In the genomic region with DNA sequence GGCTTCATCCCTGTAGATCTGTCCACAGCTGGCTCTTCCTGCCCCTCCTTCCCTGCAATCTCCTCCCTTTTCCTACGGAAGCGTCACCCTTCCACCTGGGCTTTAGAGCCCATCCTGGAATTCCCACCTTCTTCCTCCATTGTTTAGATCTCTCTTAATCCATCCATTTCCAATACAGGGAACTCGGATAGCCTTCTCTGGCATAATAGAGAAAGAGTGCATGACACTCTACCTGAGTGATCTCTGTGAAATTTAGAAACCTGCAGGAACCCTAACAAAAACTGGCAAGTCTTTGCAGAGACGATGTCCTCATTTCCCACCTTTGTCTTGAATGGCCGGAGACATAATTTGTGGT, we compare ENCODE assay signal across 19 cellular contexts. TPM values are rescaled to one million over a fixed set of nuclear protein-coding genes. Genes with fewer than 3 reads are reported as not detected.
A peak's percentile ranks its signal among the peaks of the same experiment; 100 is the strongest.
DNase-seq lines count a peak whose midpoint lies in the region; ATAC-seq and TF ChIP-seq lines count a peak whose summit lies in the region.
"Had no signal": no experiment of that assay in that cellular context is flagged by ENCODE, and none has a peak within 500 bp of the region (broad histone marks: within the 10 kb centered on the region; RNA-seq: fewer than 3 reads in every experiment).

No MANE protein-coding gene starts in this region.

- no peak overlapping the region for H3K4me3 Mint-ChIP-seq in Caco-2 (ENCODE audit: unreplicated experiment)
- H3K4me3 Mint-ChIP-seq: effector memory CD8-positive, alpha-beta T cell; GM23338; immature natural killer cell had no signal

- H3K27ac ChIP-seq in adrenal gland (peak overlapping the region in 4 of 5 donors; percentile 81 to 93 (median 88)), gastroesophageal sphincter (peak overlapping the region in 3 of 4 donors; percentile 90 to 96 (median 94)), subcutaneous abdominal adipose tissue (ENCODE audit: low read depth, low read length) (peak overlapping the region; percentile 97)
- H3K27ac ChIP-seq: neutrophil, PC-9 had no signal

- intact Hi-C loops in Caco-2 (cut with micrococcal nuclease; ENCODE audit: unreplicated experiment), result no loop called here
- intact Hi-C loops in adrenal gland (cut with DNase I), result loop anchor here in 1 of 2 donors (10.0 kb wide), 1 partner anchor 125 kb away; a partner anchor contains a TSS

- no peak for TF ChIP-seq CTCF in Caco-2 (IDR thresholded peaks at IDR 0.05; ENCODE audit: insufficient read depth in 1 of 2, low read depth in 1 of 2, low read length in 1 of 2, severe bottlenecking in 1 of 2, unreplicated experiment in 1 of 2)
- TF ChIP-seq CTCF in adrenal gland (IDR thresholded peaks at IDR 0.05), result no peak
- no peak for TF ChIP-seq CTCF in gastroesophageal sphincter (IDR thresholded peaks at IDR 0.05)

- DNase-seq in Caco-2, result no peak
- DNase-seq in adrenal gland, result no peak
- DNase-seq in AG08396 (ENCODE audit: low spot score), result no peak
- no peak for DNase-seq in kidney tubule cell (ENCODE audit: low spot score)
- DNase-seq: activated CD4-positive, alpha-beta T cell treated with anti-CD3 and anti-CD28 coated beads, Interleukin-2, amount 50 U/mL, for 48 hours; activated naive CD4-positive, alpha-beta T cell; activated T-cell treated with anti-CD3 and anti-CD28 coated beads, Interleukin-2, amount 50 U/mL, for 1 hour; AML-193; amygdala; effector memory CD8-positive, alpha-beta T cell; immature natural killer cell; NCI-H1930; PC-9; T-helper 2 cell had no signal

- H3K4me3 ChIP-seq in Caco-2 (ENCODE audit: low read depth, low read length) (no peak overlapping the region), adrenal gland (no peak overlapping the region), gastroesophageal sphincter (no peak overlapping the region), subcutaneous abdominal adipose tissue (ENCODE audit: low read depth in 1 of 5, low read length in 5 of 5) (no peak overlapping the region)
- H3K4me3 ChIP-seq: GM23338, PC-9 had no signal

- no peak for TF ChIP-seq EP300 in gastroesophageal sphincter (IDR thresholded peaks at IDR 0.05)

- POLR2A ChIA-PET in Caco-2 (lab: Charles Lee), result no interaction called here

- no TSS peak for BruUV-seq in Caco-2 (replicated peaks; lab: Mats Ljungman, UMichigan)

- CTCF ChIA-PET in Caco-2 (lab: Charles Lee), result no interaction called here

- peak overlapping the region; percentile 59 for H3K27ac Mint-ChIP-seq in Caco-2 (ENCODE audit: unreplicated experiment)
- H3K27ac Mint-ChIP-seq: effector memory CD8-positive, alpha-beta T cell; GM23338; immature natural killer cell had no signal

- no peaks in the 10 kb centered on the region for H3K4me1 Mint-ChIP-seq in Caco-2 (ENCODE audit: low read depth, unreplicated experiment)

- no peaks in the 10 kb centered on the region for H3K4me1 ChIP-seq in Caco-2
- H3K4me1 ChIP-seq in adrenal gland (replicated peaks in 1 of 2), result peaks cover 56 to 67% of the 10 kb centered on the region in 2 donors
- peaks cover 10 to 74% (median 48%) of the 10 kb centered on the region in 3 donors for H3K4me1 ChIP-seq in gastroesophageal sphincter
- peaks cover 29 to 80% (median 76%) of the 10 kb centered on the region in 5 donors for H3K4me1 ChIP-seq in subcutaneous abdominal adipose tissue (ENCODE audit: control insufficient read depth in 5 of 5, insufficient read depth in 5 of 5, low read length in 5 of 5)

- no peaks in the 10 kb centered on the region for H3K27me3 Mint-ChIP-seq in Caco-2 (ENCODE audit: insufficient read depth, unreplicated experiment)

- peak overlapping the region in 3 of 5 donors; percentile 22 to 52 (median 33) for H3K9ac ChIP-seq in subcutaneous abdominal adipose tissue (ENCODE audit: low read length in 5 of 5)

- H3K9me3 ChIP-seq in Caco-2 (no peaks in the 10 kb centered on the region), adrenal gland (replicated peaks in 1 of 3) (no peaks in the 10 kb centered on the region), gastroesophageal sphincter (no peaks in the 10 kb centered on the region), subcutaneous abdominal adipose tissue (ENCODE audit: control insufficient read depth in 5 of 5, low read length in 5 of 5) (no peaks in the 10 kb centered on the region)
- H3K9me3 ChIP-seq: neutrophil had no signal

- H3K9me3 Mint-ChIP-seq in Caco-2 (ENCODE audit: unreplicated experiment), result no peaks in the 10 kb centered on the region
- H3K9me3 Mint-ChIP-seq: immature natural killer cell had no signal

- no peaks in the 10 kb centered on the region for H3K27me3 ChIP-seq in Caco-2 (replicated peaks; ENCODE audit: control insufficient read depth, insufficient read depth, low read length)
- H3K27me3 ChIP-seq in adrenal gland, result no peaks in the 10 kb centered on the region
- no peaks in the 10 kb centered on the region for H3K27me3 ChIP-seq in gastroesophageal sphincter
- H3K27me3 ChIP-seq in subcutaneous abdominal adipose tissue (ENCODE audit: control insufficient read depth in 5 of 5, insufficient read depth in 4 of 5, low read length in 5 of 5), result no peaks in the 10 kb centered on the region
- H3K27me3 ChIP-seq: neutrophil had no signal

- TF ChIP-seq POLR2A in adrenal gland (IDR thresholded peaks at IDR 0.05) (no peak), gastroesophageal sphincter (IDR thresholded peaks at IDR 0.05) (no peak)

- ATAC-seq in gastroesophageal sphincter, result no peak
- ATAC-seq in HG03460 (IDR thresholded peaks at IDR 0.05; ENCODE audit: unreplicated experiment), result no peak
- ATAC-seq: effector memory CD8-positive, alpha-beta T cell; GM23338 had no signal

- H3K36me3 ChIP-seq in Caco-2 (ENCODE audit: control insufficient read depth, insufficient read depth, low read length) (no peaks in the 10 kb centered on the region), adrenal gland (replicated peaks in 1 of 2) (no peaks in the 10 kb centered on the region), gastroesophageal sphincter (peaks cover 0 to 5% of the 10 kb centered on the region in 2 donors), subcutaneous abdominal adipose tissue (ENCODE audit: control insufficient read depth in 5 of 5, insufficient read depth in 5 of 5, low read length in 5 of 5) (peaks cover 3 to 20% (median 10%) of the 10 kb centered on the region in 5 donors)
- H3K36me3 ChIP-seq: neutrophil had no signal

- H3K36me3 Mint-ChIP-seq in Caco-2 (ENCODE audit: insufficient read depth, unreplicated experiment), result no peaks in the 10 kb centered on the region
- H3K36me3 Mint-ChIP-seq: immature natural killer cell had no signal

- WGBS in adrenal gland, 4 donors, result 68 to 95% (median 78%) methylated on average over 5 of the region's 5 CpGs
- WGBS in gastroesophageal sphincter (ENCODE audit: low coverage in 1 of 2), 2 donors, result 64 to 71% methylated on average over 3 to 5 of the region's 5 CpGs

RNA-seq across cellular contexts. Expression of a gene that starts 27.2 kb away (rescaled TPM):
- 6.2 TPM in 2 replicates for total RNA-seq in Caco-2 (2022)
- total RNA-seq in adrenal gland, result 10 to 100 TPM; 13.0 to 68.0 (median 32.2) TPM
- polyA plus RNA-seq in adrenal gland, result 10 to 100 TPM in 2 of 3 donors, 1 to 10 TPM in 1; 2.8 to 96.0 (median 62.1) TPM
- total RNA-seq in gastroesophageal sphincter, result 10 to 100 TPM; 25.3 to 50.3 (median 35.8) TPM
